11 cellular contexts compared by ENCODE assay signal in the genomic region with DNA sequence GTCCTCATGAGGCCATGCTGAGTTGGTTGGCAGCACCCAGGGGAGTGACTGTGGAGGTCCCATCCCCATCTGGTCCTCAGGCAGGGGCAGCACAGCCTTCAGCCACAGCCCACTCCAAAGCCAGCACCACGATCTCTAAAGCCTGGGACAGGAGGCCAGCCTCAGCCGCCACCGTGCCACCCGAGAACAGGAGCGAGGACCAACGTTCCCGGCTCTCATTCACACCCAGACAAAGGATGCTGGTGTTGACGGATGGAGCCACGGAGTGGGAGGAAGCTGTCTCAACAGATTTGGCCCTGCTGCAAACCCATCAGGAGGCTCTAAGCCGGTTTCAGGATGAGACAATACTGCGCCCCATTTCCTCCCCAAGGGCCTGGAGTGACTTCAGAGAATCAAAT.
"Had no signal": no experiment of that assay in that cellular context is flagged by ENCODE, and none has a peak within 500 bp of the region (broad histone marks: within the 10 kb centered on the region; RNA-seq: fewer than 3 reads in every experiment).

No MANE protein-coding gene starts in this region.

- DNase-seq: activated naive CD8-positive, alpha-beta T cell treated with anti-CD3 and anti-CD28 coated beads for 36 hours; activated T-cell treated with anti-CD3 and anti-CD28 coated beads, Interleukin-2, amount 50 U/mL, for 1 hour; colonic mucosa; esophagus squamous epithelium; gastrocnemius medialis; hippocampal formation; stimulated activated CD4-positive, alpha-beta T cell treated with anti-CD3 and anti-CD28 coated beads, Interleukin-4, amount 100 ng/mL, for 1 hour; stimulated activated naive CD8-positive, alpha-beta T cell treated with anti-CD3 and anti-CD28 coated beads, Interleukin-15, Interleukin-2, amounts not matched to agents 100 U/mL and 50 U/mL, for 24 hours had no signal

- H3K36me3 ChIP-seq: colonic mucosa, esophagus squamous epithelium, gastrocnemius medialis had no signal

- H3K4me3 ChIP-seq: colonic mucosa, dorsolateral prefrontal cortex, esophagus squamous epithelium, gastrocnemius medialis had no signal

- FAIRE-seq: astrocyte had no signal

- H3K9me3 ChIP-seq: colonic mucosa, esophagus squamous epithelium, gastrocnemius medialis had no signal

- H3K27ac ChIP-seq: colonic mucosa, dorsolateral prefrontal cortex, esophagus squamous epithelium, gastrocnemius medialis had no signal

- H3K27me3 ChIP-seq: colonic mucosa had no signal

- ATAC-seq: gastrocnemius medialis; stimulated activated naive CD8-positive, alpha-beta T cell treated with anti-CD3 and anti-CD28 coated beads, Interleukin-15, Interleukin-2, amounts not matched to agents 100 U/mL and 50 U/mL, for 24 hours; T-cell had no signal

- H3K4me1 ChIP-seq: colonic mucosa, esophagus squamous epithelium, gastrocnemius medialis had no signal
